ENCODE assay signal across 25 cellular contexts in the genomic region with DNA sequence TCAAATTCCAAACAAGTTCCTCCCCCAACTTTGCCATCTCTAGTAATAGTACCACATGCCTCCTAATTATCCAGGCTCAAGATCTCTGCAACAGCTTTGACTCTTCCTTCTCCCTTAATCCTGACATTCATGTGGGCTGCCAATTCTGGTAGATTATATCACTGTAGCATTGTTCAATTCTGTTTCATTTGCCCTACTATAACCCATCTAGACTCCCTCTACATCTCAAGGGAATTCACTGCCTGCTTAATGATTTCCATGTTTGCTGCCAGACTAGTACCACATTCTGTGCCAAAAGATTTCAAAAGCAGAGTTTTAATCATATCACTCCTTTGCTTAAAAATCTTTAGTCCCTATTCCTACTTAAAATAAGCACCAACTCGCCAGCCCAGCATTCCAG. TPM values are rescaled to one million over a fixed set of nuclear protein-coding genes. Genes with fewer than 3 reads are reported as not detected.
DNase-seq lines count a peak whose midpoint lies in the region; ATAC-seq and TF ChIP-seq lines count a peak whose summit lies in the region.
"Had no signal": no experiment of that assay in that cellular context is flagged by ENCODE, and none has a peak within 500 bp of the region (broad histone marks: within the 10 kb centered on the region; RNA-seq: fewer than 3 reads in every experiment).

No MANE protein-coding gene starts in this region.

- ATAC-seq in HG03439 (IDR thresholded peaks at IDR 0.05; ENCODE audit: unreplicated experiment) = no peak
- ATAC-seq: body of pancreas, gastroesophageal sphincter, HepG2, T-cell had no signal

- H3K4me3 ChIP-seq in fibroblast of mammary gland (ENCODE audit: control insufficient read depth, low read depth, low read length) (no peak overlapping the region), skeletal muscle cell (ENCODE audit: low read depth, low read length) (no peak overlapping the region)
- H3K4me3 ChIP-seq: body of pancreas, gastroesophageal sphincter, spleen, stomach had no signal

- DNase-seq in NCI-H2171 treated with DMSO at 0.1 percent for 48 hours (lab: John Stamatoyannopoulos, UW) (peak; percentile 14), NCI-H2171 (lab: John Stamatoyannopoulos, UW) (no peak), LHCN-M2 (ENCODE audit: low read depth) (peak; percentile 19), fibroblast of mammary gland (ENCODE audit: low read depth) (peak; percentile 77), skeletal muscle cell (ENCODE audit: low read depth) (peak; percentile 55), NCI-H1930 (lab: John Stamatoyannopoulos, UW) (no peak)
- no peak for DNase-seq in activated CD8-positive, alpha-beta memory T cell treated with anti-CD3 and anti-CD28 coated beads for 24 hours
- DNase-seq: 8988T; activated CD4-positive, alpha-beta T cell treated with anti-CD3 and anti-CD28 coated beads for 4 hours; activated naive CD8-positive, alpha-beta T cell treated with anti-CD3 and anti-CD28 coated beads, Interleukin-2, amount 10 ng/mL, durations not matched to agents 7 days and 5 days; body of pancreas; cortex of kidney; GF-D8; NCI-H1092 treated with DMSO at 0.1 percent for 48 hours; NCI-H2081; NCI-H524; nephron progenitor cell; SHP77; spleen; stimulated activated CD4-positive, alpha-beta T cell treated with anti-CD3 and anti-CD28 coated beads, Interleukin-4, amount 100 ng/mL, for 24 hours; stomach; T-cell had no signal

- TF ChIP-seq CTCF in fibroblast of mammary gland (conservative IDR thresholded peaks at IDR 0.05; ENCODE audit: control insufficient read depth, insufficient read depth, low read depth, low read length) = no peak

RNA-seq across cellular contexts. Expression of a gene that starts 34.6 kb away (rescaled TPM):
- 478 and 568 TPM in 2 replicates for total RNA-seq in LHCN-M2 (2014; rRNA removed)
- 872 TPM for polyA plus RNA-seq in LHCN-M2 (2012)

RNA-seq across cellular contexts. Expression of a gene that starts 45.9 kb away (rescaled TPM):
- total RNA-seq in LHCN-M2 (2014; rRNA removed) = 0.06 TPM in 1 of 2 replicates, not detected in the other
- polyA plus RNA-seq in LHCN-M2 (2012) = 1.2 TPM

Comparison
In these comparisons a context has a peak if more than half of its experiments do, and no peak if none do; other contexts are left out.
1. DNase-seq: peak in NCI-H2171 treated with DMSO at 0.1 percent for 48 hours (single experiment), LHCN-M2 (single experiment), fibroblast of mammary gland (single experiment) and skeletal muscle cell (single experiment); none in NCI-H2171 (single experiment), activated CD8-positive, alpha-beta memory T cell treated with anti-CD3 and anti-CD28 coated beads for 24 hours (single experiment) and NCI-H1930 (0 of 2).